1 cellular context compared by ENCODE assay signal in the genomic region with DNA sequence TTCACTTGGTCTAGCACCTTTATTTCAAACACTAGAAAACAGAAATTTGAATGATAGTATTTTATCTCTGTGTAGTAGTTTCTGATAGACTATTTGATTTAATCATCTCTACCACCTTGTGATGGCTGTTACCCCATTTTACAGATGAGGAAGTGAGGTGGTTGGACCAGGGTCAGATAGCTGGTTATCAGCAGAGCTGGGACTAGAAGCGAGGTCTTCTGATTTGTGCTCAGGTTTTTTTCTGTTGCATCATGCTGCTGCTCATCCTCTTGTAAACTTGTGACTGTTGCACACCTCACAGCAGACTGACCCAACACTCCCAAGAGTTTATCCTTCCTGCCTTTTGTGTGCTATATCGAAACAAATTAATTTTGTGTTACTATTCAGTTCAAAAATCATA.
A peak's percentile ranks its signal among the peaks of the same experiment; 100 is the strongest.
TF ChIP-seq lines count a peak whose summit lies in the region.

No MANE protein-coding gene starts in this region.

TF ChIP-seq in K562, 482 proteins besides CTCF, POLR2A, EP300 and RAD21 (continues in another document):
- TF ChIP-seq, protein P1, sequence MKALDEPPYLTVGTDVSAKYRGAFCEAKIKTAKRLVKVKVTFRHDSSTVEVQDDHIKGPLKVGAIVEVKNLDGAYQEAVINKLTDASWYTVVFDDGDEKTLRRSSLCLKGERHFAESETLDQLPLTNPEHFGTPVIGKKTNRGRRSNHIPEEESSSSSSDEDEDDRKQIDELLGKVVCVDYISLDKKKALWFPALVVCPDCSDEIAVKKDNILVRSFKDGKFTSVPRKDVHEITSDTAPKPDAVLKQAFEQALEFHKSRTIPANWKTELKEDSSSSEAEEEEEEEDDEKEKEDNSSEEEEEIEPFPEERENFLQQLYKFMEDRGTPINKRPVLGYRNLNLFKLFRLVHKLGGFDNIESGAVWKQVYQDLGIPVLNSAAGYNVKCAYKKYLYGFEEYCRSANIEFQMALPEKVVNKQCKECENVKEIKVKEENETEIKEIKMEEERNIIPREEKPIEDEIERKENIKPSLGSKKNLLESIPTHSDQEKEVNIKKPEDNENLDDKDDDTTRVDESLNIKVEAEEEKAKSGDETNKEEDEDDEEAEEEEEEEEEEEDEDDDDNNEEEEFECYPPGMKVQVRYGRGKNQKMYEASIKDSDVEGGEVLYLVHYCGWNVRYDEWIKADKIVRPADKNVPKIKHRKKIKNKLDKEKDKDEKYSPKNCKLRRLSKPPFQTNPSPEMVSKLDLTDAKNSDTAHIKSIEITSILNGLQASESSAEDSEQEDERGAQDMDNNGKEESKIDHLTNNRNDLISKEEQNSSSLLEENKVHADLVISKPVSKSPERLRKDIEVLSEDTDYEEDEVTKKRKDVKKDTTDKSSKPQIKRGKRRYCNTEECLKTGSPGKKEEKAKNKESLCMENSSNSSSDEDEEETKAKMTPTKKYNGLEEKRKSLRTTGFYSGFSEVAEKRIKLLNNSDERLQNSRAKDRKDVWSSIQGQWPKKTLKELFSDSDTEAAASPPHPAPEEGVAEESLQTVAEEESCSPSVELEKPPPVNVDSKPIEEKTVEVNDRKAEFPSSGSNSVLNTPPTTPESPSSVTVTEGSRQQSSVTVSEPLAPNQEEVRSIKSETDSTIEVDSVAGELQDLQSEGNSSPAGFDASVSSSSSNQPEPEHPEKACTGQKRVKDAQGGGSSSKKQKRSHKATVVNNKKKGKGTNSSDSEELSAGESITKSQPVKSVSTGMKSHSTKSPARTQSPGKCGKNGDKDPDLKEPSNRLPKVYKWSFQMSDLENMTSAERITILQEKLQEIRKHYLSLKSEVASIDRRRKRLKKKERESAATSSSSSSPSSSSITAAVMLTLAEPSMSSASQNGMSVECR (CRISPR knock-in tag; IDR thresholded peaks at IDR 0.05) = no peak
- TF ChIP-seq, protein P2, sequence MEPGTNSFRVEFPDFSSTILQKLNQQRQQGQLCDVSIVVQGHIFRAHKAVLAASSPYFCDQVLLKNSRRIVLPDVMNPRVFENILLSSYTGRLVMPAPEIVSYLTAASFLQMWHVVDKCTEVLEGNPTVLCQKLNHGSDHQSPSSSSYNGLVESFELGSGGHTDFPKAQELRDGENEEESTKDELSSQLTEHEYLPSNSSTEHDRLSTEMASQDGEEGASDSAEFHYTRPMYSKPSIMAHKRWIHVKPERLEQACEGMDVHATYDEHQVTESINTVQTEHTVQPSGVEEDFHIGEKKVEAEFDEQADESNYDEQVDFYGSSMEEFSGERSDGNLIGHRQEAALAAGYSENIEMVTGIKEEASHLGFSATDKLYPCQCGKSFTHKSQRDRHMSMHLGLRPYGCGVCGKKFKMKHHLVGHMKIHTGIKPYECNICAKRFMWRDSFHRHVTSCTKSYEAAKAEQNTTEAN (CRISPR knock-in tag; IDR thresholded peaks at IDR 0.05) = no peak
- TF ChIP-seq, protein P3, sequence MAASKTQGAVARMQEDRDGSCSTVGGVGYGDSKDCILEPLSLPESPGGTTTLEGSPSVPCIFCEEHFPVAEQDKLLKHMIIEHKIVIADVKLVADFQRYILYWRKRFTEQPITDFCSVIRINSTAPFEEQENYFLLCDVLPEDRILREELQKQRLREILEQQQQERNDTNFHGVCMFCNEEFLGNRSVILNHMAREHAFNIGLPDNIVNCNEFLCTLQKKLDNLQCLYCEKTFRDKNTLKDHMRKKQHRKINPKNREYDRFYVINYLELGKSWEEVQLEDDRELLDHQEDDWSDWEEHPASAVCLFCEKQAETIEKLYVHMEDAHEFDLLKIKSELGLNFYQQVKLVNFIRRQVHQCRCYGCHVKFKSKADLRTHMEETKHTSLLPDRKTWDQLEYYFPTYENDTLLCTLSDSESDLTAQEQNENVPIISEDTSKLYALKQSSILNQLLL (CRISPR knock-in tag; IDR thresholded peaks at IDR 0.05; ENCODE audit: borderline replicate concordance) = no peak
- no peak for TF ChIP-seq KAT2B (IDR thresholded peaks at IDR 0.05; ENCODE audit: low read depth, low read length)
- no peak for TF ChIP-seq HLTF (IDR thresholded peaks at IDR 0.05)
- no peak; the same call in 1 of the 2 replicates for TF ChIP-seq DPF2 (IDR thresholded peaks at IDR 0.05)
- TF ChIP-seq HDAC3 (IDR thresholded peaks at IDR 0.05; ENCODE audit: borderline replicate concordance, partially characterized antibody) = no peak
- TF ChIP-seq, protein P4, sequence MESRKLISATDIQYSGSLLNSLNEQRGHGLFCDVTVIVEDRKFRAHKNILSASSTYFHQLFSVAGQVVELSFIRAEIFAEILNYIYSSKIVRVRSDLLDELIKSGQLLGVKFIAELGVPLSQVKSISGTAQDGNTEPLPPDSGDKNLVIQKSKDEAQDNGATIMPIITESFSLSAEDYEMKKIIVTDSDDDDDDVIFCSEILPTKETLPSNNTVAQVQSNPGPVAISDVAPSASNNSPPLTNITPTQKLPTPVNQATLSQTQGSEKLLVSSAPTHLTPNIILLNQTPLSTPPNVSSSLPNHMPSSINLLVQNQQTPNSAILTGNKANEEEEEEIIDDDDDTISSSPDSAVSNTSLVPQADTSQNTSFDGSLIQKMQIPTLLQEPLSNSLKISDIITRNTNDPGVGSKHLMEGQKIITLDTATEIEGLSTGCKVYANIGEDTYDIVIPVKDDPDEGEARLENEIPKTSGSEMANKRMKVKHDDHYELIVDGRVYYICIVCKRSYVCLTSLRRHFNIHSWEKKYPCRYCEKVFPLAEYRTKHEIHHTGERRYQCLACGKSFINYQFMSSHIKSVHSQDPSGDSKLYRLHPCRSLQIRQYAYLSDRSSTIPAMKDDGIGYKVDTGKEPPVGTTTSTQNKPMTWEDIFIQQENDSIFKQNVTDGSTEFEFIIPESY (CRISPR knock-in tag; IDR thresholded peaks at IDR 0.05) = no peak
- no peak for TF ChIP-seq KAT8 (IDR thresholded peaks at IDR 0.05; ENCODE audit: low read depth)
- no peak for TF ChIP-seq MTA1 (IDR thresholded peaks at IDR 0.05; ENCODE audit: borderline replicate concordance)
- no peak for TF ChIP-seq MAFG (tag; conservative IDR thresholded peaks at IDR 0.05)
- TF ChIP-seq, protein P5, sequence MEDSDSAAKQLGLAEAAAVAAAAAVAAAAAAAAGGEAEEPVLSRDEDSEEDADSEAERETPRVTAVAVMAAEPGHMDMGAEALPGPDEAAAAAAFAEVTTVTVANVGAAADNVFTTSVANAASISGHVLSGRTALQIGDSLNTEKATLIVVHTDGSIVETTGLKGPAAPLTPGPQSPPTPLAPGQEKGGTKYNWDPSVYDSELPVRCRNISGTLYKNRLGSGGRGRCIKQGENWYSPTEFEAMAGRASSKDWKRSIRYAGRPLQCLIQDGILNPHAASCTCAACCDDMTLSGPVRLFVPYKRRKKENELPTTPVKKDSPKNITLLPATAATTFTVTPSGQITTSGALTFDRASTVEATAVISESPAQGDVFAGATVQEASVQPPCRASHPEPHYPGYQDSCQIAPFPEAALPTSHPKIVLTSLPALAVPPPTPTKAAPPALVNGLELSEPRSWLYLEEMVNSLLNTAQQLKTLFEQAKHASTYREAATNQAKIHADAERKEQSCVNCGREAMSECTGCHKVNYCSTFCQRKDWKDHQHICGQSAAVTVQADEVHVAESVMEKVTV (CRISPR knock-in tag; IDR thresholded peaks at IDR 0.05) = no peak
- TF ChIP-seq GABPB1 (CRISPR knock-in tag; IDR thresholded peaks at IDR 0.05) = no peak
- peak; percentile 53 for TF ChIP-seq TCF3 (CRISPR knock-in tag; IDR thresholded peaks at IDR 0.05)
- no peak for TF ChIP-seq RBM17 (IDR thresholded peaks at IDR 0.05; ENCODE audit: borderline replicate concordance, low read depth, low read length)
- no peak for TF ChIP-seq POLR2H (tag; IDR thresholded peaks at IDR 0.05; ENCODE audit: low read depth)
- TF ChIP-seq, protein P6, sequence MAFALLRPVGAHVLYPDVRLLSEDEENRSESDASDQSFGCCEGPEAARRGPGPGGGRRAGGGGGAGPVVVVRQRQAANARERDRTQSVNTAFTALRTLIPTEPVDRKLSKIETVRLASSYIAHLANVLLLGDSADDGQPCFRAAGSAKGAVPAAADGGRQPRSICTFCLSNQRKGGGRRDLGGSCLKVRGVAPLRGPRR (CRISPR knock-in tag; IDR thresholded peaks at IDR 0.05) = no peak
- TF ChIP-seq SIX5 (IDR thresholded peaks at IDR 0.05; ENCODE audit: borderline replicate concordance in 1 of 2, insufficient read depth in 1 of 2, low read depth in 1 of 2, low read length in 2 of 2) = no peak
- TF ChIP-seq, protein P7, sequence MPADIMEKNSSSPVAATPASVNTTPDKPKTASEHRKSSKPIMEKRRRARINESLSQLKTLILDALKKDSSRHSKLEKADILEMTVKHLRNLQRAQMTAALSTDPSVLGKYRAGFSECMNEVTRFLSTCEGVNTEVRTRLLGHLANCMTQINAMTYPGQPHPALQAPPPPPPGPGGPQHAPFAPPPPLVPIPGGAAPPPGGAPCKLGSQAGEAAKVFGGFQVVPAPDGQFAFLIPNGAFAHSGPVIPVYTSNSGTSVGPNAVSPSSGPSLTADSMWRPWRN (IDR thresholded peaks at IDR 0.05; ENCODE audit: low read depth) = no peak
- TF ChIP-seq FOXA1 (IDR thresholded peaks at IDR 0.05; ENCODE audit: borderline replicate concordance) = no peak
- no peak for TF ChIP-seq ZBTB17 (CRISPR knock-in tag; IDR thresholded peaks at IDR 0.05)
- TF ChIP-seq PRMT5 (CRISPR knock-in tag; IDR thresholded peaks at IDR 0.05) = no peak
- TF ChIP-seq SMARCA5 (IDR thresholded peaks at IDR 0.05) = peak; percentile 68; the same call in 1 of the 2 replicates
- no peak for TF ChIP-seq CCAR2 (IDR thresholded peaks at IDR 0.05; ENCODE audit: low read depth, low read length)
- no peak for TF ChIP-seq ZNF23 (CRISPR knock-in tag; IDR thresholded peaks at IDR 0.05)
- no peak for TF ChIP-seq ZNF311 (CRISPR knock-in tag; IDR thresholded peaks at IDR 0.05)
- no peak for TF ChIP-seq HDAC1 (IDR thresholded peaks at IDR 0.05)
- TF ChIP-seq ARID1B (IDR thresholded peaks at IDR 0.05) = peak; percentile 57
- peak; percentile 52 for TF ChIP-seq DMBX1 (CRISPR knock-in tag; IDR thresholded peaks at IDR 0.05; ENCODE audit: borderline replicate concordance)
- TF ChIP-seq L3MBTL2 (IDR thresholded peaks at IDR 0.05) = peak; percentile 18; the same call in 1 of the 2 replicates
- TF ChIP-seq, protein P8, sequence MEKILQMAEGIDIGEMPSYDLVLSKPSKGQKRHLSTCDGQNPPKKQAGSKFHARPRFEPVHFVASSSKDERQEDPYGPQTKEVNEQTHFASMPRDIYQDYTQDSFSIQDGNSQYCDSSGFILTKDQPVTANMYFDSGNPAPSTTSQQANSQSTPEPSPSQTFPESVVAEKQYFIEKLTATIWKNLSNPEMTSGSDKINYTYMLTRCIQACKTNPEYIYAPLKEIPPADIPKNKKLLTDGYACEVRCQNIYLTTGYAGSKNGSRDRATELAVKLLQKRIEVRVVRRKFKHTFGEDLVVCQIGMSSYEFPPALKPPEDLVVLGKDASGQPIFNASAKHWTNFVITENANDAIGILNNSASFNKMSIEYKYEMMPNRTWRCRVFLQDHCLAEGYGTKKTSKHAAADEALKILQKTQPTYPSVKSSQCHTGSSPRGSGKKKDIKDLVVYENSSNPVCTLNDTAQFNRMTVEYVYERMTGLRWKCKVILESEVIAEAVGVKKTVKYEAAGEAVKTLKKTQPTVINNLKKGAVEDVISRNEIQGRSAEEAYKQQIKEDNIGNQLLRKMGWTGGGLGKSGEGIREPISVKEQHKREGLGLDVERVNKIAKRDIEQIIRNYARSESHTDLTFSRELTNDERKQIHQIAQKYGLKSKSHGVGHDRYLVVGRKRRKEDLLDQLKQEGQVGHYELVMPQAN (IDR thresholded peaks at IDR 0.05; ENCODE audit: borderline replicate concordance) = no peak
- no peak for TF ChIP-seq ZNF274 (IDR thresholded peaks at IDR 0.05; ENCODE audit: borderline replicate concordance, low read depth, low read length)
- TF ChIP-seq PTTG1 (tag; IDR thresholded peaks at IDR 0.05; ENCODE audit: low read depth) = no peak
- TF ChIP-seq ZNF778 (CRISPR knock-in tag; IDR thresholded peaks at IDR 0.05) = no peak
- TF ChIP-seq, protein P9, sequence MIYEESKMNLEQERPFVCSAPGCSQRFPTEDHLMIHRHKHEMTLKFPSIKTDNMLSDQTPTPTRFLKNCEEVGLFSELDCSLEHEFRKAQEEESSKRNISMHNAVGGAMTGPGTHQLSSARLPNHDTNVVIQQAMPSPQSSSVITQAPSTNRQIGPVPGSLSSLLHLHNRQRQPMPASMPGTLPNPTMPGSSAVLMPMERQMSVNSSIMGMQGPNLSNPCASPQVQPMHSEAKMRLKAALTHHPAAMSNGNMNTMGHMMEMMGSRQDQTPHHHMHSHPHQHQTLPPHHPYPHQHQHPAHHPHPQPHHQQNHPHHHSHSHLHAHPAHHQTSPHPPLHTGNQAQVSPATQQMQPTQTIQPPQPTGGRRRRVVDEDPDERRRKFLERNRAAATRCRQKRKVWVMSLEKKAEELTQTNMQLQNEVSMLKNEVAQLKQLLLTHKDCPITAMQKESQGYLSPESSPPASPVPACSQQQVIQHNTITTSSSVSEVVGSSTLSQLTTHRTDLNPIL (CRISPR knock-in tag; IDR thresholded peaks at IDR 0.05) = no peak
- TF ChIP-seq, protein P10, sequence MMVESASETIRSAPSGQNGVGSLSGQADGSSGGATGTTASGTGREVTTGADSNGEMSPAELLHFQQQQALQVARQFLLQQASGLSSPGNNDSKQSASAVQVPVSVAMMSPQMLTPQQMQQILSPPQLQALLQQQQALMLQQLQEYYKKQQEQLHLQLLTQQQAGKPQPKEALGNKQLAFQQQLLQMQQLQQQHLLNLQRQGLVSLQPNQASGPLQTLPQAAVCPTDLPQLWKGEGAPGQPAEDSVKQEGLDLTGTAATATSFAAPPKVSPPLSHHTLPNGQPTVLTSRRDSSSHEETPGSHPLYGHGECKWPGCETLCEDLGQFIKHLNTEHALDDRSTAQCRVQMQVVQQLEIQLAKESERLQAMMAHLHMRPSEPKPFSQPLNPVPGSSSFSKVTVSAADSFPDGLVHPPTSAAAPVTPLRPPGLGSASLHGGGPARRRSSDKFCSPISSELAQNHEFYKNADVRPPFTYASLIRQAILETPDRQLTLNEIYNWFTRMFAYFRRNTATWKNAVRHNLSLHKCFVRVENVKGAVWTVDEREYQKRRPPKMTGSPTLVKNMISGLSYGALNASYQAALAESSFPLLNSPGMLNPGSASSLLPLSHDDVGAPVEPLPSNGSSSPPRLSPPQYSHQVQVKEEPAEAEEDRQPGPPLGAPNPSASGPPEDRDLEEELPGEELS (CRISPR knock-in tag; IDR thresholded peaks at IDR 0.05; ENCODE audit: borderline replicate concordance) = no peak
- TF ChIP-seq, protein P11, sequence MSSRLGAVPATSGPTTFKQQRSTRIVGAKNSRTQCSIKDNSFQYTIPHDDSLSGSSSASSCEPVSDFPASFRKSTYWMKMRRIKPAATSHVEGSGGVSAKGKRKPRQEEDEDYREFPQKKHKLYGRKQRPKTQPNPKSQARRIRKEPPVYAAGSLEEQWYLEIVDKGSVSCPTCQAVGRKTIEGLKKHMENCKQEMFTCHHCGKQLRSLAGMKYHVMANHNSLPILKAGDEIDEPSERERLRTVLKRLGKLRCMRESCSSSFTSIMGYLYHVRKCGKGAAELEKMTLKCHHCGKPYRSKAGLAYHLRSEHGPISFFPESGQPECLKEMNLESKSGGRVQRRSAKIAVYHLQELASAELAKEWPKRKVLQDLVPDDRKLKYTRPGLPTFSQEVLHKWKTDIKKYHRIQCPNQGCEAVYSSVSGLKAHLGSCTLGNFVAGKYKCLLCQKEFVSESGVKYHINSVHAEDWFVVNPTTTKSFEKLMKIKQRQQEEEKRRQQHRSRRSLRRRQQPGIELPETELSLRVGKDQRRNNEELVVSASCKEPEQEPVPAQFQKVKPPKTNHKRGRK (tag; IDR thresholded peaks at IDR 0.05) = no peak
- TF ChIP-seq ZNF76 (CRISPR knock-in tag; IDR thresholded peaks at IDR 0.05; ENCODE audit: borderline replicate concordance) = no peak
- no peak for TF ChIP-seq TARDBP (IDR thresholded peaks at IDR 0.05)
- no peak for TF ChIP-seq MTA2 (IDR thresholded peaks at IDR 0.05; ENCODE audit: low read depth)
- no peak for TF ChIP-seq JUN (IDR thresholded peaks at IDR 0.05; ENCODE audit: borderline replicate concordance, low read depth, low read length)
- TF ChIP-seq JUN (CRISPR knock-in tag; IDR thresholded peaks at IDR 0.05; ENCODE audit: borderline replicate concordance) = no peak
